ENCODE assay signal across 1 cellular context in the genomic region with DNA sequence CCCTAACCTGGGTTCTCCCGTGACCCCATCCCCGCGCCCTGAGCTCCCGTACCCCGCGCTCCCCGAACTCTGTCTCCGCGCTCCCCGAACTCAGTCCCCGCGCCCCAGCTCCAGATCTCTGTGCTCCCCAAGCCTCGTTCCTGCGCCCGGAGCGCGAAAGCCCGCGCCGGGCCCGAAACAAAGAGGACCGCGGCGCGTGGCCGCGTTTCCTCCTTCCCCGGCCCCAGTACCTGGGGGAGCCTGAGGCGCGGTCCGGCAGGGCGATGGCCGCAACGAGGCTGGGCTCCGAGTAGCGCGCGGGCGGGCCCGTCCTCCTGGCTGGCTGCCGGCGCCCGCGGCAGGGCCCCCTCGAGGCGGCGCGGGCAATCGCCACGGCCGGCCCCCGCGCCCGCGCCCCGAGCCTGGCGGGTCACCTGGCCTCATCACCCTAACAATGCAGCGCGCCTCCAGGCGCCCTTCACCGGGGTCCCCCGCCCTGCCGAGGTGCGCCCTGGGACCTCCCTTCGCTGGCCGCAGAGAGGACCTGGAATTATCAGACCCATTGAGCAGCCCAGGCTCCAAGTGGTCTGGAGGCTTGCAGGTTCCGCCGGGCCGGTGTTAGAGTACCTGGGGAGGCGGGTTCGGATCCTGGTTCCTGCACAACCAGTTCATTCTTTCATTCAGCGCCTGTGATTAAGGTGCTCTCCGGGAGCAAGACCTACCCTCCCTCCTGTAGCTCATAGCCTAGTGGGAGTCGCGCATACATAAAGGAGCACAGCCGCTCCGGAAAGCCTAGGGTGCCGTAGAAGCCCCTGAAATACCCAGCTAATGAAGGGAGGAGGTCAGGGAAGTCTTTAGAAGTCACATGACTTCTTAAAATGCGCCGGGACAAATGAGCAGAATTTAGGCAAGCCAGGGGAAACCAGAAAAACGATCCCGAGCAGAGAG.
TF ChIP-seq lines count a peak whose summit lies in the region.

Gene TNS3 (minus strand): TSS at position 291 of the 927 bp plus-strand sequence. CDS start 142,475 bp downstream, outside the sequence.

TF ChIP-seq in HepG2, 621 proteins besides CTCF, POLR2A, EP300 and RAD21 (continued from another document and continues in another):
- TF ChIP-seq, protein P1, sequence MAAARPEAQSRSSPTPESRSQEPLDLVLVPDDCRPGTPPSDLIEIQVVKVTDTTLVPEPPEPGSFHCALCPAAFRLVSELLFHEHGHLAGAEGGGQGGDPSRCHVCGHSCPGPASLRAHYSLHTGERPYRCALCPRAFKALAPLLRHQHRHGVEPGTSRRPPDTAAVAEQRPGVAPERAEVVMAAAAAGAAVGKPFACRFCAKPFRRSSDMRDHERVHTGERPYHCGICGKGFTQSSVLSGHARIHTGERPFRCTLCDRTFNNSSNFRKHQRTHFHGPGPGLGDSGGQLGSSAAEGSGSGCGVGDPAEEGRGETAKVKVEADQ (CRISPR knock-in tag; IDR thresholded peaks at IDR 0.05; ENCODE audit: borderline replicate concordance), result peak; percentile 77; the same call in 1 of the 2 replicates
- TF ChIP-seq ASH2L (IDR thresholded peaks at IDR 0.05; ENCODE audit: insufficient read length, low read depth, low read length) (no peak), SRF (IDR thresholded peaks at IDR 0.05; ENCODE audit: low read depth, low read length) (no peak), LRRFIP1 (CRISPR knock-in tag; conservative IDR thresholded peaks at IDR 0.05) (no peak), ZBTB1 (CRISPR knock-in tag; IDR thresholded peaks at IDR 0.05; ENCODE audit: borderline replicate concordance) (no peak), ZNF512 (CRISPR knock-in tag; IDR thresholded peaks at IDR 0.05) (no peak), MATR3 (CRISPR knock-in tag; IDR thresholded peaks at IDR 0.05) (no peak), ZNF3 (CRISPR knock-in tag; IDR thresholded peaks at IDR 0.05) (no peak), FOXP1 (IDR thresholded peaks at IDR 0.05) (no peak), FOXP1 (CRISPR knock-in tag; IDR thresholded peaks at IDR 0.05) (no peak), FOSL2 (CRISPR knock-in tag; IDR thresholded peaks at IDR 0.05) (no peak), ZNF646 (CRISPR knock-in tag; IDR thresholded peaks at IDR 0.05) (no peak), MAFG (CRISPR knock-in tag; IDR thresholded peaks at IDR 0.05) (no peak), STAT5B (CRISPR knock-in tag; IDR thresholded peaks at IDR 0.05) (no peak), JARID2 (CRISPR knock-in tag; IDR thresholded peaks at IDR 0.05; ENCODE audit: insufficient replicate concordance) (no peak), SPEN (CRISPR knock-in tag; IDR thresholded peaks at IDR 0.05; ENCODE audit: low read depth) (no peak), RBAK (CRISPR knock-in tag; IDR thresholded peaks at IDR 0.05) (no peak), BORCS8-MEF2B (CRISPR knock-in tag; IDR thresholded peaks at IDR 0.05) (no peak), KDM1A (CRISPR knock-in tag; IDR thresholded peaks at IDR 0.05) (no peak), ZNF766 (CRISPR knock-in tag; IDR thresholded peaks at IDR 0.05; ENCODE audit: borderline replicate concordance) (no peak), ATF7-NPFF (CRISPR knock-in tag; IDR thresholded peaks at IDR 0.05; ENCODE audit: low read depth) (no peak), REL (CRISPR knock-in tag; conservative IDR thresholded peaks at IDR 0.05) (no peak), TCF7 (IDR thresholded peaks at IDR 0.05; ENCODE audit: low read depth) (no peak), SALL2 (CRISPR knock-in tag; IDR thresholded peaks at IDR 0.05) (peak; percentile 51), ZNF44 (CRISPR knock-in tag; IDR thresholded peaks at IDR 0.05) (no peak), CEBPG (CRISPR knock-in tag; IDR thresholded peaks at IDR 0.05) (no peak), HMG20A (CRISPR knock-in tag; IDR thresholded peaks at IDR 0.05; ENCODE audit: borderline replicate concordance) (no peak), NCOA5 (CRISPR knock-in tag; IDR thresholded peaks at IDR 0.05) (no peak), ATF7 (IDR thresholded peaks at IDR 0.05) (no peak), ATF7 (CRISPR knock-in tag; IDR thresholded peaks at IDR 0.05) (no peak), NFE2L2 (IDR thresholded peaks at IDR 0.05; ENCODE audit: low read length) (no peak), ZNF451 (CRISPR knock-in tag; IDR thresholded peaks at IDR 0.05) (no peak), ZNF580 (CRISPR knock-in tag; IDR thresholded peaks at IDR 0.05; ENCODE audit: borderline replicate concordance, low read depth) (no peak), NR2F6 (IDR thresholded peaks at IDR 0.05) (peak; percentile 20), NR2F6 (CRISPR knock-in tag; IDR thresholded peaks at IDR 0.05) (no peak), ZBTB33 (CRISPR knock-in tag; IDR thresholded peaks at IDR 0.05) (no peak), CREB1 (IDR thresholded peaks at IDR 0.05) (no peak), CREB1 (CRISPR knock-in tag; IDR thresholded peaks at IDR 0.05) (no peak), ZNF546 (CRISPR knock-in tag; conservative IDR thresholded peaks at IDR 0.05) (no peak), TP53 (CRISPR knock-in tag; conservative IDR thresholded peaks at IDR 0.05) (no peak), DMAP1 (CRISPR knock-in tag; IDR thresholded peaks at IDR 0.05) (no peak), ZNF614 (CRISPR knock-in tag; IDR thresholded peaks at IDR 0.05; ENCODE audit: borderline replicate concordance) (no peak)
- TF ChIP-seq, protein P2, sequence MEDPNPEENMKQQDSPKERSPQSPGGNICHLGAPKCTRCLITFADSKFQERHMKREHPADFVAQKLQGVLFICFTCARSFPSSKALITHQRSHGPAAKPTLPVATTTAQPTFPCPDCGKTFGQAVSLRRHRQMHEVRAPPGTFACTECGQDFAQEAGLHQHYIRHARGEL (CRISPR knock-in tag; IDR thresholded peaks at IDR 0.05), result no peak
- TF ChIP-seq, protein P3, sequence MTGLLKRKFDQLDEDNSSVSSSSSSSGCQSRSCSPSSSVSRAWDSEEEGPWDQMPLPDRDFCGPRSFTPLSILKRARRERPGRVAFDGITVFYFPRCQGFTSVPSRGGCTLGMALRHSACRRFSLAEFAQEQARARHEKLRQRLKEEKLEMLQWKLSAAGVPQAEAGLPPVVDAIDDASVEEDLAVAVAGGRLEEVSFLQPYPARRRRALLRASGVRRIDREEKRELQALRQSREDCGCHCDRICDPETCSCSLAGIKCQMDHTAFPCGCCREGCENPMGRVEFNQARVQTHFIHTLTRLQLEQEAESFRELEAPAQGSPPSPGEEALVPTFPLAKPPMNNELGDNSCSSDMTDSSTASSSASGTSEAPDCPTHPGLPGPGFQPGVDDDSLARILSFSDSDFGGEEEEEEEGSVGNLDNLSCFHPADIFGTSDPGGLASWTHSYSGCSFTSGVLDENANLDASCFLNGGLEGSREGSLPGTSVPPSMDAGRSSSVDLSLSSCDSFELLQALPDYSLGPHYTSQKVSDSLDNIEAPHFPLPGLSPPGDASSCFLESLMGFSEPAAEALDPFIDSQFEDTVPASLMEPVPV (CRISPR knock-in tag; IDR thresholded peaks at IDR 0.05), result peak; percentile 25; the same call in 1 of the 2 replicates
- TF ChIP-seq, protein P4, sequence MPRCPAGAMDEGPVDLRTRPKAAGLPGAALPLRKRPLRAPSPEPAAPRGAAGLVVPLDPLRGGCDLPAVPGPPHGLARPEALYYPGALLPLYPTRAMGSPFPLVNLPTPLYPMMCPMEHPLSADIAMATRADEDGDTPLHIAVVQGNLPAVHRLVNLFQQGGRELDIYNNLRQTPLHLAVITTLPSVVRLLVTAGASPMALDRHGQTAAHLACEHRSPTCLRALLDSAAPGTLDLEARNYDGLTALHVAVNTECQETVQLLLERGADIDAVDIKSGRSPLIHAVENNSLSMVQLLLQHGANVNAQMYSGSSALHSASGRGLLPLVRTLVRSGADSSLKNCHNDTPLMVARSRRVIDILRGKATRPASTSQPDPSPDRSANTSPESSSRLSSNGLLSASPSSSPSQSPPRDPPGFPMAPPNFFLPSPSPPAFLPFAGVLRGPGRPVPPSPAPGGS (CRISPR knock-in tag; IDR thresholded peaks at IDR 0.05), result 0 out of 2 replicates have a peak, but pooled peaks have one; percentile 25
